In genomic region chr17:61410555-61411089, GRCh38 we compare ENCODE assay signal across 8 cellular contexts. TPM values are rescaled to one million over a fixed set of nuclear protein-coding genes. Genes with fewer than 3 reads are reported as not detected.
DNase-seq lines count a peak whose midpoint lies in the region; ATAC-seq and TF ChIP-seq lines count a peak whose summit lies in the region.

No MANE protein-coding gene starts in this region.

- H3K4me3 ChIP-seq in DND-41 (ENCODE audit: low read depth in 1 of 2, low read length in 2 of 2) (no peak overlapping the region), neural progenitor cell (peak overlapping the region; percentile 51), subcutaneous abdominal adipose tissue (ENCODE audit: low read depth in 1 of 5, low read length in 5 of 5) (peak overlapping the region; percentile 59 to 79 (median 71))

- H3F3A ChIP-seq in neural progenitor cell (ENCODE audit: low read depth) = peaks cover 31% of the 10 kb centered on the region

- DNase-seq in DND-41 (no peak), NCI-H2227 treated with DMSO at 0.1 percent for 48 hours (lab: John Stamatoyannopoulos, UW) (peak; percentile 52), fibroblast of peridontal ligament (ENCODE audit: extremely low read depth) (peak; percentile 87), neural progenitor cell (ENCODE audit: low spot score) (peak; percentile 89)
- peak; percentile 86 for DNase-seq in activated T-cell treated with anti-CD3 and anti-CD28 coated beads, Interleukin-2, amount 50 U/mL, for 72 hours

- no peak overlapping the region for H3K27ac Mint-ChIP-seq in activated T-cell treated with anti-CD3 and anti-CD28 coated beads, Interleukin-2, amount 50 U/mL, for 72 hours
- no peak overlapping the region for H3K27ac Mint-ChIP-seq in neural progenitor cell

- TF ChIP-seq CTCF in DND-41 (IDR thresholded peaks at IDR 0.05; ENCODE audit: borderline replicate concordance, extremely low read depth, low read length, poor library complexity, severe bottlenecking) (peak; percentile 17), neural progenitor cell (IDR thresholded peaks at IDR 0.05) (peak; percentile 69)

- ATAC-seq in DND-41 (ENCODE audit: insufficient read depth, low read depth) (no peak), HG02759 (IDR thresholded peaks at IDR 0.05; ENCODE audit: unreplicated experiment) (no peak), GM19455 (IDR thresholded peaks at IDR 0.05; ENCODE audit: unreplicated experiment) (no peak)
- peak; percentile 61 to 62 for ATAC-seq in activated T-cell treated with anti-CD3 and anti-CD28 coated beads, Interleukin-2, amount 50 U/mL, for 72 hours (replicated peaks in 1 of 2)

- H3K27ac ChIP-seq in DND-41 (ENCODE audit: low read length) = no peak overlapping the region
- H3K27ac ChIP-seq in neural progenitor cell = no peak overlapping the region
- H3K27ac ChIP-seq in subcutaneous abdominal adipose tissue (ENCODE audit: low read depth, low read length) = peak overlapping the region; percentile 79

- no peak overlapping the region for H3K4me2 ChIP-seq in DND-41 (ENCODE audit: insufficient read depth, low read length)
- H3K4me2 ChIP-seq in neural progenitor cell = peak overlapping the region; percentile 80

- no peaks in the 10 kb centered on the region for H3K9me3 Mint-ChIP-seq in activated T-cell treated with anti-CD3 and anti-CD28 coated beads, Interleukin-2, amount 50 U/mL, for 72 hours
- H3K9me3 Mint-ChIP-seq in neural progenitor cell = no peaks in the 10 kb centered on the region

- H3K79me2 ChIP-seq in DND-41 (ENCODE audit: insufficient read depth, low read length) = no peaks in the 10 kb centered on the region
- H3K79me2 ChIP-seq in neural progenitor cell (ENCODE audit: low read depth) = no peaks in the 10 kb centered on the region

- H2AFZ ChIP-seq in DND-41 (ENCODE audit: low read depth, low read length) (no peak overlapping the region), neural progenitor cell (replicated peaks) (peak overlapping the region; percentile 22)

- H3K27me3 ChIP-seq in DND-41 (ENCODE audit: insufficient read depth, low read length, poor library complexity) (peaks cover 33% of the 10 kb centered on the region), neural progenitor cell (peaks cover 100% of the 10 kb centered on the region), subcutaneous abdominal adipose tissue (ENCODE audit: control insufficient read depth in 5 of 5, insufficient read depth in 4 of 5, low read length in 5 of 5) (peaks cover 0 to 25% (median 13%) of the 10 kb centered on the region in 5 donors)

- peaks cover 22% of the 10 kb centered on the region for H3K4me1 Mint-ChIP-seq in activated T-cell treated with anti-CD3 and anti-CD28 coated beads, Interleukin-2, amount 50 U/mL, for 72 hours (ENCODE audit: low read depth)
- peaks cover 13% of the 10 kb centered on the region for H3K4me1 Mint-ChIP-seq in neural progenitor cell

- no peaks in the 10 kb centered on the region for H3K36me3 Mint-ChIP-seq in activated T-cell treated with anti-CD3 and anti-CD28 coated beads, Interleukin-2, amount 50 U/mL, for 72 hours (ENCODE audit: insufficient read depth in 2 of 2)
- no peaks in the 10 kb centered on the region for H3K36me3 Mint-ChIP-seq in neural progenitor cell

- peaks cover 42% of the 10 kb centered on the region for H3K27me3 Mint-ChIP-seq in activated T-cell treated with anti-CD3 and anti-CD28 coated beads, Interleukin-2, amount 50 U/mL, for 72 hours (ENCODE audit: low read depth)
- peaks cover 58% of the 10 kb centered on the region for H3K27me3 Mint-ChIP-seq in neural progenitor cell (ENCODE audit: insufficient read depth, low read depth)

- H3K4me1 ChIP-seq in DND-41 (ENCODE audit: insufficient read depth, low read length) = peaks cover 13% of the 10 kb centered on the region
- peaks cover 6% of the 10 kb centered on the region for H3K4me1 ChIP-seq in neural progenitor cell
- H3K4me1 ChIP-seq in subcutaneous abdominal adipose tissue (ENCODE audit: control insufficient read depth in 5 of 5, insufficient read depth in 5 of 5, low read length in 5 of 5) = peaks cover 5 to 75% (median 64%) of the 10 kb centered on the region in 5 donors

- H4K20me1 ChIP-seq in DND-41 (ENCODE audit: insufficient read depth, low read length) = no peaks in the 10 kb centered on the region
- H4K20me1 ChIP-seq in neural progenitor cell (ENCODE audit: low read depth) = peaks cover 52% of the 10 kb centered on the region

- H3K9ac ChIP-seq in DND-41 (ENCODE audit: low read depth, low read length) (no peak overlapping the region), neural progenitor cell (no peak overlapping the region), subcutaneous abdominal adipose tissue (ENCODE audit: low read length in 5 of 5) (peak overlapping the region in 1 of 5 donors; percentile 35)

- peak overlapping the region; percentile 73 to 79 for H3K4me3 Mint-ChIP-seq in activated T-cell treated with anti-CD3 and anti-CD28 coated beads, Interleukin-2, amount 50 U/mL, for 72 hours
- H3K4me3 Mint-ChIP-seq in neural progenitor cell = peak overlapping the region; percentile 81

- H3K9me3 ChIP-seq in DND-41 (ENCODE audit: insufficient read depth, low read length, severe bottlenecking) (no peaks in the 10 kb centered on the region), neural progenitor cell (ENCODE audit: low read depth) (no peaks in the 10 kb centered on the region), subcutaneous abdominal adipose tissue (ENCODE audit: control insufficient read depth in 5 of 5, low read length in 5 of 5) (no peaks in the 10 kb centered on the region)

- H3K36me3 ChIP-seq in DND-41 (ENCODE audit: insufficient read depth, low read length) (no peaks in the 10 kb centered on the region), neural progenitor cell (no peaks in the 10 kb centered on the region), subcutaneous abdominal adipose tissue (ENCODE audit: control insufficient read depth in 5 of 5, insufficient read depth in 5 of 5, low read length in 5 of 5) (peaks cover 0 to 5% (median 2%) of the 10 kb centered on the region in 5 donors)

RNA-seq across cellular contexts. Expression of gene TBX2, which starts 11.0 kb away (rescaled TPM):
- total RNA-seq in activated T-cell treated with anti-CD3 and anti-CD28 coated beads, Interleukin-2, amount 50 U/mL, for 72 hours = under 1 TPM; 0.10 to 0.44 TPM
- not detected in 2 replicates for total RNA-seq in neural progenitor cell (ENCODE audit: low replicate concordance)

RNA-seq across cellular contexts. Expression of gene TBX4, which starts 41.6 kb away (rescaled TPM):
- not detected for total RNA-seq in activated T-cell treated with anti-CD3 and anti-CD28 coated beads, Interleukin-2, amount 50 U/mL, for 72 hours
- not detected in 2 replicates for total RNA-seq in neural progenitor cell (ENCODE audit: low replicate concordance)

Comparison
In these comparisons a context has a peak if more than half of its experiments do, and no peak if none do; other contexts are left out.
1. ATAC-seq: peak in activated T-cell treated with anti-CD3 and anti-CD28 coated beads, Interleukin-2, amount 50 U/mL, for 72 hours (2 of 2); none in DND-41 (single experiment), HG02759 (single experiment) and GM19455 (single experiment).
2. H3K4me3 ChIP-seq: peak in neural progenitor cell (single experiment) and subcutaneous abdominal adipose tissue (5 of 5); none in DND-41 (0 of 2).